In genomic region chr1:2238361-2239055, GRCh38 we compare ENCODE assay signal across 15 cellular contexts. TPM values are rescaled to one million over a fixed set of nuclear protein-coding genes. Genes with fewer than 3 reads are reported as not detected.
DNase-seq lines count a peak whose midpoint lies in the region; ATAC-seq and TF ChIP-seq lines count a peak whose summit lies in the region.
"Had no signal": no experiment of that assay in that cellular context is flagged by ENCODE, and none has a peak within 500 bp of the region (broad histone marks: within the 10 kb centered on the region; RNA-seq: fewer than 3 reads in every experiment).

No MANE protein-coding gene starts in this region.

- H3K4me1 ChIP-seq in lower lobe of right lung (peaks cover 100% of the 10 kb centered on the region), testis (peaks cover 74% of the 10 kb centered on the region)

- H3K27me3 ChIP-seq in lower lobe of right lung (ENCODE audit: low read depth) (no peaks in the 10 kb centered on the region), testis (no peaks in the 10 kb centered on the region)
- H3K27me3 ChIP-seq: uterus had no signal

- H3K36me3 ChIP-seq in lower lobe of right lung = peaks cover 16% of the 10 kb centered on the region
- no peaks in the 10 kb centered on the region for H3K36me3 ChIP-seq in testis (ENCODE audit: low read depth, missing control alignments)
- H3K36me3 ChIP-seq: uterus had no signal

- H3K9me3 Mint-ChIP-seq in activated T-cell treated with anti-CD3 and anti-CD28 coated beads, Interleukin-2, amount 50 U/mL, for 72 hours = no peaks in the 10 kb centered on the region
- H3K9me3 Mint-ChIP-seq in type B pancreatic cell = no peaks in the 10 kb centered on the region
- H3K9me3 Mint-ChIP-seq: memory B cell had no signal

- no peaks in the 10 kb centered on the region for H3K27me3 Mint-ChIP-seq in activated T-cell treated with anti-CD3 and anti-CD28 coated beads, Interleukin-2, amount 50 U/mL, for 72 hours (ENCODE audit: low read depth)
- H3K27me3 Mint-ChIP-seq in type B pancreatic cell = no peaks in the 10 kb centered on the region
- H3K27me3 Mint-ChIP-seq: memory B cell had no signal

- 72 to 82% methylated on average over 24 to 27 of the region's 27 CpGs for WGBS in testis, 2 donors

- H3K36me3 Mint-ChIP-seq in activated T-cell treated with anti-CD3 and anti-CD28 coated beads, Interleukin-2, amount 50 U/mL, for 72 hours (ENCODE audit: insufficient read depth in 2 of 2) = peaks cover 1 to 5% of the 10 kb centered on the region in 2 donors
- peaks cover 9% of the 10 kb centered on the region for H3K36me3 Mint-ChIP-seq in type B pancreatic cell

- H3K4me1 Mint-ChIP-seq in activated T-cell treated with anti-CD3 and anti-CD28 coated beads, Interleukin-2, amount 50 U/mL, for 72 hours (ENCODE audit: low read depth) = peaks cover 92% of the 10 kb centered on the region
- peaks cover 52% of the 10 kb centered on the region for H3K4me1 Mint-ChIP-seq in type B pancreatic cell (ENCODE audit: unreplicated experiment)

- no peak for TF ChIP-seq POLR2A in testis (IDR thresholded peaks at IDR 0.05)

- peak overlapping the region in 1 of 2 donors; percentile 48 for H3K4me3 Mint-ChIP-seq in activated T-cell treated with anti-CD3 and anti-CD28 coated beads, Interleukin-2, amount 50 U/mL, for 72 hours
- H3K4me3 Mint-ChIP-seq in type B pancreatic cell = no peak overlapping the region
- H3K4me3 Mint-ChIP-seq: memory B cell had no signal

- H3K27ac ChIP-seq in coronary artery = peak overlapping the region; percentile 79 to 100
- H3K27ac ChIP-seq in lower lobe of right lung = peak overlapping the region; percentile 89
- H3K27ac ChIP-seq in testis = peak overlapping the region; percentile 48 to 83

- peak overlapping the region; percentile 85 for H3K27ac Mint-ChIP-seq in activated T-cell treated with anti-CD3 and anti-CD28 coated beads, Interleukin-2, amount 50 U/mL, for 72 hours
- H3K27ac Mint-ChIP-seq in type B pancreatic cell = no peak overlapping the region
- H3K27ac Mint-ChIP-seq: memory B cell had no signal

- intact Hi-C loops in lower lobe of right lung (cut with DNase I) = no loop called here
- intact Hi-C loops in testis (cut with DNase I; ENCODE audit: low total_unique reads) = no loop called here

- no peak for ATAC-seq in activated T-cell treated with anti-CD3 and anti-CD28 coated beads, Interleukin-2, amount 50 U/mL, for 72 hours (replicated peaks in 1 of 2)
- ATAC-seq in lower lobe of right lung = no peak
- ATAC-seq: GM12878 had no signal

- no peak for DNase-seq in activated T-cell treated with anti-CD3 and anti-CD28 coated beads, Interleukin-2, amount 50 U/mL, for 72 hours
- DNase-seq in activated T-cell treated with anti-CD3 and anti-CD28 coated beads, Interleukin-2, amount 50 U/mL, for 48 hours = no peak
- peak; percentile 74 for DNase-seq in coronary artery (ENCODE audit: low spot score)
- DNase-seq in lower lobe of right lung = no peak
- no peak for DNase-seq in testis
- DNase-seq in type B pancreatic cell (ENCODE audit: extremely low spot score, unreplicated experiment) = no peak
- DNase-seq in NOMO-1 treated with dmso at 0.1 percent for 144 hours (lab: John Stamatoyannopoulos, UW; ENCODE audit: unreplicated experiment) = no peak
- DNase-seq in anterior cingulate cortex (lab: John Stamatoyannopoulos, UW) = no peak
- DNase-seq: DMS153; effector CD8-positive, alpha-beta T cell; NCI-H1048; NCI-H510A; uterus had no signal

- H3K9me3 ChIP-seq in lower lobe of right lung = no peaks in the 10 kb centered on the region
- no peaks in the 10 kb centered on the region for H3K9me3 ChIP-seq in testis
- H3K9me3 ChIP-seq: uterus had no signal

- H3K4me3 ChIP-seq in coronary artery = peak overlapping the region; percentile 63
- no peak overlapping the region for H3K4me3 ChIP-seq in lower lobe of right lung
- no peak overlapping the region for H3K4me3 ChIP-seq in testis
- H3K4me3 ChIP-seq: GM12878, uterus had no signal

- no peak for TF ChIP-seq CTCF in coronary artery (IDR thresholded peaks at IDR 0.05)
- no peak for TF ChIP-seq CTCF in lower lobe of right lung (IDR thresholded peaks at IDR 0.05)
- TF ChIP-seq CTCF in testis (IDR thresholded peaks at IDR 0.05) = no peak
- TF ChIP-seq CTCF in type B pancreatic cell (conservative IDR thresholded peaks at IDR 0.05) = no peak

RNA-seq across cellular contexts. Expression of gene SKI, which starts 10.4 kb away (rescaled TPM):
- 10 to 100 TPM; 28.5 to 32.3 TPM for total RNA-seq in activated T-cell treated with anti-CD3 and anti-CD28 coated beads, Interleukin-2, amount 50 U/mL, for 72 hours
- 90.0 TPM for total RNA-seq in lower lobe of right lung
- 10 to 100 TPM; 85.7 to 87.1 TPM for total RNA-seq in testis
- 40.2 TPM for polyA plus RNA-seq in testis (ENCODE audit: insufficient read depth, low read depth, low replicate concordance)
- total RNA-seq in type B pancreatic cell (ENCODE audit: low replicate concordance) = 52.7 and 55.7 TPM in 2 replicates

RNA-seq across cellular contexts. Expression of gene FAAP20, which starts 43.9 kb away (rescaled TPM):
- total RNA-seq in activated T-cell treated with anti-CD3 and anti-CD28 coated beads, Interleukin-2, amount 50 U/mL, for 72 hours = 10 to 100 TPM; 74.6 to 80.4 TPM
- 50.9 TPM for total RNA-seq in lower lobe of right lung
- total RNA-seq in testis = 10 to 100 TPM; 65.5 to 72.0 TPM
- polyA plus RNA-seq in testis (ENCODE audit: insufficient read depth, low read depth, low replicate concordance) = 72.6 TPM
- 45.8 and 73.8 TPM in 2 replicates for total RNA-seq in type B pancreatic cell (ENCODE audit: low replicate concordance)
